ENCODE assay signal across 20 cellular contexts in the genomic region with DNA sequence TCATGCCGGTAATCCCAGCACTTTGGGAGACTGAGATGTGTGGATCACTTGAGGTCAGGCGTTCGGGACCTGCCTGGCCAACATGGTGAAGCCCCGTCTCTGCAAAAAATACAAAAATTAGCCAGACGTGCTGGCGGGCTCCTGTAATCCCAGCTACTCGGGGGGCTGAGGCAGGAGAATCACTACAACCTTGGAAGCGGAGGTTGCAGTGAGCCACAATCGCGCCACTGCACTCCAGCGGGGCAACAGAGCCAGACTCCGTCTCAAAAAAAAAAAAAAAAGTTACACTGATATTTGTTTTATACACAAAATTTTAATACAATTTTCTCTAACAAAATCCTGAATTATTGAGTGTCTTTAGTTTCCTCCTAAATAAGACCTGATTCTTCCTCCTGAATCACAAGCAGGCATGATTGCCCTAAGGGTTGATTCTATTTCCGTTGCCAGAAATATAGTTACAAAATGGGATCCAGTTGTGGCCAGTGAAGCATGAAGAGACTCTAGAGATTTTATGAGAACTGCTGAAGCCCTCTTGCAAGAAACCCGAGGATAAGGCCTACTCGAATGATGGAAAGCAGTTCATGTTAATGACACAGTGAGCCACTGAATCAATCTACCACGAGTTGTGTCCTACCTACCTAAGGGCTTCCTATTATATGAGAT.
"Had no signal": no experiment of that assay in that cellular context is flagged by ENCODE, and none has a peak within 500 bp of the region (broad histone marks: within the 10 kb centered on the region; RNA-seq: fewer than 3 reads in every experiment).

No MANE protein-coding gene starts in this region.

- DNase-seq: activated CD4-positive, alpha-beta T cell treated with anti-CD3 and anti-CD28 coated beads, Interleukin-2, amount 10 ng/mL, durations not matched to agents 24 days and 14 days; activated CD4-positive, CD25-positive, alpha-beta regulatory T cell; activated CD8-positive, alpha-beta memory T cell treated with anti-CD3 and anti-CD28 coated beads, Interleukin-2, amount 50 U/mL, for 4 hours; activated CD8-positive, alpha-beta T cell treated with anti-CD3 and anti-CD28 coated beads, Interleukin-2, amount 10 ng/mL, durations not matched to agents 7 days and 5 days; activated gamma-delta T cell; activated naive CD8-positive, alpha-beta T cell treated with anti-CD3 and anti-CD28 coated beads for 36 hours; activated T-cell treated with anti-CD3 and anti-CD28 coated beads, Interleukin-2, amount 50 U/mL, for 72 hours; glutamatergic neuron; hypothalamus; left ventricle myocardium inferior; mucosa of descending colon; naive thymus-derived CD4-positive, alpha-beta T cell; pancreas had no signal

- ATAC-seq: activated CD8-positive, alpha-beta T cell treated with anti-CD3 and anti-CD28 coated beads, Interleukin-2, amount 10 ng/mL, durations not matched to agents 7 days and 5 days; activated T-cell treated with anti-CD3 and anti-CD28 coated beads, Interleukin-2, amount 50 U/mL, for 72 hours; esophagus mucosa; mucosa of descending colon; naive thymus-derived CD4-positive, alpha-beta T cell; pancreas; stimulated activated effector memory CD8-positive, alpha-beta T cell treated with anti-CD3 and anti-CD28 coated beads, Interleukin-12 subunit alpha, Interleukin-12 subunit beta, amount 100 ng/mL, for 72 hours had no signal

- H3K27ac ChIP-seq: coronary artery, left ventricle myocardium inferior, pancreas had no signal

- H3K4me1 Mint-ChIP-seq: activated naive CD8-positive, alpha-beta T cell treated with anti-CD3 and anti-CD28 coated beads for 36 hours; central memory CD8-positive, alpha-beta T cell; memory B cell had no signal

- H3K27me3 ChIP-seq: pancreas had no signal

- H3K9me3 Mint-ChIP-seq: activated CD4-positive, alpha-beta T cell treated with anti-CD3 and anti-CD28 coated beads, Interleukin-2, amount 10 ng/mL, durations not matched to agents 24 days and 14 days; activated naive CD8-positive, alpha-beta T cell treated with anti-CD3 and anti-CD28 coated beads for 36 hours; activated T-cell treated with anti-CD3 and anti-CD28 coated beads, Interleukin-2, amount 50 U/mL, for 72 hours; central memory CD8-positive, alpha-beta T cell; stimulated activated effector memory CD8-positive, alpha-beta T cell treated with anti-CD3 and anti-CD28 coated beads, Interleukin-12 subunit alpha, Interleukin-12 subunit beta, amount 100 ng/mL, for 72 hours had no signal

- H3K4me1 ChIP-seq: pancreas had no signal

- FAIRE-seq: pancreas, TTC549 had no signal

- H3K4me3 Mint-ChIP-seq: activated CD4-positive, alpha-beta T cell treated with anti-CD3 and anti-CD28 coated beads, Interleukin-2, amount 10 ng/mL, durations not matched to agents 24 days and 14 days; activated CD8-positive, alpha-beta T cell treated with anti-CD3 and anti-CD28 coated beads, Interleukin-2, amount 10 ng/mL, durations not matched to agents 7 days and 5 days; activated naive CD8-positive, alpha-beta T cell treated with anti-CD3 and anti-CD28 coated beads for 36 hours; activated T-cell treated with anti-CD3 and anti-CD28 coated beads, Interleukin-2, amount 50 U/mL, for 72 hours; brain; central memory CD8-positive, alpha-beta T cell; memory B cell; naive thymus-derived CD4-positive, alpha-beta T cell; stimulated activated effector memory CD8-positive, alpha-beta T cell treated with anti-CD3 and anti-CD28 coated beads, Interleukin-12 subunit alpha, Interleukin-12 subunit beta, amount 100 ng/mL, for 72 hours had no signal

- H3K9me3 ChIP-seq: mucosa of descending colon, pancreas had no signal

- H3K36me3 ChIP-seq: left ventricle myocardium inferior, pancreas had no signal

- H3K27ac Mint-ChIP-seq: activated CD4-positive, alpha-beta T cell treated with anti-CD3 and anti-CD28 coated beads, Interleukin-2, amount 10 ng/mL, durations not matched to agents 24 days and 14 days; activated CD8-positive, alpha-beta T cell treated with anti-CD3 and anti-CD28 coated beads, Interleukin-2, amount 10 ng/mL, durations not matched to agents 7 days and 5 days; activated naive CD8-positive, alpha-beta T cell treated with anti-CD3 and anti-CD28 coated beads for 36 hours; activated T-cell treated with anti-CD3 and anti-CD28 coated beads, Interleukin-2, amount 50 U/mL, for 72 hours; brain; memory B cell; stimulated activated effector memory CD8-positive, alpha-beta T cell treated with anti-CD3 and anti-CD28 coated beads, Interleukin-12 subunit alpha, Interleukin-12 subunit beta, amount 100 ng/mL, for 72 hours had no signal

- H3K4me3 ChIP-seq: coronary artery, left ventricle myocardium inferior, mucosa of descending colon, pancreas had no signal

- H3K27me3 Mint-ChIP-seq: activated CD4-positive, alpha-beta T cell treated with anti-CD3 and anti-CD28 coated beads, Interleukin-2, amount 10 ng/mL, durations not matched to agents 24 days and 14 days; activated naive CD8-positive, alpha-beta T cell treated with anti-CD3 and anti-CD28 coated beads for 36 hours; central memory CD8-positive, alpha-beta T cell; memory B cell; naive thymus-derived CD4-positive, alpha-beta T cell had no signal
